ENCODE assay signal across 29 cellular contexts in genomic region chr12:75921687-75922289, GRCh38.
DNase-seq lines count a peak whose midpoint lies in the region; ATAC-seq, FAIRE-seq and TF ChIP-seq lines count a peak whose summit lies in the region.
"Had no signal": no experiment of that assay in that cellular context is flagged by ENCODE, and none has a peak within 500 bp of the region (broad histone marks: within the 10 kb centered on the region; RNA-seq: fewer than 3 reads in every experiment).

No MANE protein-coding gene starts in this region.

- H3K9me3 ChIP-seq in K562 (replicated peaks; ENCODE audit: control insufficient read depth, insufficient read depth, low read depth, low read length), result peaks cover 7% of the 10 kb centered on the region
- H3K9me3 ChIP-seq: adrenal gland, upper lobe of right lung had no signal

- FAIRE-seq in K562 (lab: Jason Lieb, UNC), result no peak
- FAIRE-seq: H1, small intestine had no signal

- no peak for ATAC-seq in natural killer cell treated with Interleukin-12 subunit alpha and Interleukin-12 subunit beta and Interleukin-15 and Interleukin-18, amount 100 ng/mL, for 72 hours
- ATAC-seq in natural killer cell, result no peak
- ATAC-seq in K562, result no peak
- ATAC-seq: foreskin keratinocyte, T-cell, upper lobe of right lung had no signal

- H2AFZ ChIP-seq in K562 (ENCODE audit: low read depth, low read length), result 0 out of 2 replicates have a peak overlapping the region, but pooled peaks have one; percentile 7

- peak overlapping the region in 1 of 2 experiments; percentile 48; a peak in 1 of 4 replicates for H3K9ac ChIP-seq in K562 (ENCODE audit: insufficient read depth in 1 of 2, low read depth in 2 of 2, low read length in 2 of 2)
- H3K9ac ChIP-seq: BLaER1 treated with 17β-estradiol and CSF1 and Interleukin-3, amounts not matched to agents 10 nM and 100 nM had no signal

- POLR2A ChIA-PET in K562 (lab: Yijun Ruan, JAX), result interaction anchor here (0.8 to 1.7 kb wide), 2 partner anchors 10 to 111 kb away, joined by 3 to 4 read pairs; no protein-coding TSS in a partner anchor

- peaks cover 18% of the 10 kb centered on the region for H3K36me3 Mint-ChIP-seq in natural killer cell treated with Interleukin-12 subunit alpha and Interleukin-12 subunit beta and Interleukin-15 and Interleukin-18, amount 100 ng/mL, for 72 hours
- H3K36me3 Mint-ChIP-seq in natural killer cell (peaks cover 9% of the 10 kb centered on the region), nephron (ENCODE audit: low read depth) (peaks cover 12% of the 10 kb centered on the region)

- TF ChIP-seq POLR2A in K562 (conservative IDR thresholded peaks at IDR 0.05), result no peak

- TF ChIP-seq CTCF in natural killer cell (IDR thresholded peaks at IDR 0.05) (no peak), K562 (IDR thresholded peaks at IDR 0.05 in 2 of 3, conservative IDR thresholded peaks at IDR 0.05 in 1 of 3; ENCODE audit: insufficient read depth in 2 of 3, low read depth in 1 of 3, low read length in 3 of 3) (no peak), nephron (IDR thresholded peaks at IDR 0.05; ENCODE audit: unreplicated experiment in 3 of 3) (no peak)

- no peaks in the 10 kb centered on the region for H3K9me1 ChIP-seq in K562 (ENCODE audit: control insufficient read depth, insufficient read depth, low read length)

- H3K4me2 ChIP-seq in K562 (ENCODE audit: insufficient read depth, low read length), result no peak overlapping the region
- H3K4me2 ChIP-seq: BLaER1 treated with 17β-estradiol and CSF1 and Interleukin-3, amounts not matched to agents 10 nM and 100 nM had no signal

- H3K27me3 ChIP-seq in K562 (ENCODE audit: control insufficient read depth in 2 of 2, insufficient read depth in 2 of 2, low read length in 2 of 2), result no peaks in the 10 kb centered on the region
- H3K27me3 ChIP-seq: adrenal gland, breast epithelium, foreskin keratinocyte, upper lobe of right lung had no signal

- H3K4me1 Mint-ChIP-seq in natural killer cell treated with Interleukin-12 subunit alpha and Interleukin-12 subunit beta and Interleukin-15 and Interleukin-18, amount 100 ng/mL, for 72 hours (ENCODE audit: low read depth in 2 of 2), result peaks cover 23 to 35% of the 10 kb centered on the region in 2 donors
- H3K4me1 Mint-ChIP-seq in natural killer cell, result peaks cover 4 to 17% of the 10 kb centered on the region in 2 donors
- H3K4me1 Mint-ChIP-seq in nephron, result peaks cover 32% of the 10 kb centered on the region

- H3K36me3 ChIP-seq in K562 (ENCODE audit: control insufficient read depth, insufficient read depth, low read length), result no peaks in the 10 kb centered on the region
- H3K36me3 ChIP-seq: adrenal gland; BLaER1 treated with 17β-estradiol and CSF1 and Interleukin-3, amounts not matched to agents 10 nM and 100 nM; breast epithelium; upper lobe of right lung had no signal

- H3K27ac ChIP-seq in K562 (ENCODE audit: extremely low read depth, low read depth, low read length), result no peak overlapping the region
- H3K27ac ChIP-seq: adrenal gland; BLaER1 treated with 17β-estradiol and CSF1 and Interleukin-3, amounts not matched to agents 10 nM and 100 nM; breast epithelium; foreskin keratinocyte; upper lobe of right lung had no signal

- no peaks in the 10 kb centered on the region for H3K79me2 ChIP-seq in K562 (ENCODE audit: control insufficient read depth, insufficient read depth, low read length)

- TF ChIP-seq EP300 in K562 (IDR thresholded peaks at IDR 0.05; ENCODE audit: low read length), result no peak

- DNase-seq in natural killer cell treated with Interleukin-12 subunit alpha and Interleukin-12 subunit beta and Interleukin-15 and Interleukin-18, amount 100 ng/mL, for 72 hours (ENCODE audit: low spot score), result no peak
- DNase-seq in natural killer cell, result no peak
- DNase-seq in K562 (ENCODE audit: extremely low read depth in 1 of 4, low spot score in 3 of 4), result no peak
- no peak for DNase-seq in hepatic stellate cell (ENCODE audit: low spot score)
- no peak for DNase-seq in SKM-1 (lab: John Stamatoyannopoulos, UW; ENCODE audit: unreplicated experiment)
- no peak for DNase-seq in globus pallidus (ENCODE audit: low spot score)
- DNase-seq: activated CD4-positive, CD25-positive, alpha-beta regulatory T cell treated with anti-CD3 and anti-CD28 coated beads, Interleukin-2, amount 50 U/mL, for 72 hours; activated gamma-delta T cell treated with Interleukin-2 at 50 U/mL for 16 hours; activated T-cell treated with anti-CD3 and anti-CD28 coated beads for 4 hours; adrenal gland; COR-L47; DMS79; effector memory CD4-positive, alpha-beta T cell; foreskin keratinocyte; GF-D8; NCI-H1105 treated with DMSO at 0.1 percent for 48 hours; NCI-H2081 treated with DMSO at 0.1 percent for 48 hours; NCI-H345; NCI-H748 treated with DMSO at 0.1 percent for 48 hours; nucleus accumbens; small intestine; stimulated activated CD4-positive, alpha-beta T cell treated with anti-CD3 and anti-CD28 coated beads, Interleukin-1b, Interleukin-23, amount 100 ng/mL, for 48 hours; stimulated activated CD8-positive, alpha-beta memory T cell treated with anti-CD3 and anti-CD28 coated beads, Interleukin-4, amount 100 ng/mL, for 48 hours; T-cell; upper lobe of right lung had no signal

- no peak for TF ChIP-seq RAD21 in K562 (CRISPR knock-in tag; conservative IDR thresholded peaks at IDR 0.05 in 1 of 2, IDR thresholded peaks at IDR 0.05 in 1 of 2)

- no peaks in the 10 kb centered on the region; a peak in 1 of 5 replicates for H3K4me1 ChIP-seq in K562 (replicated peaks in 1 of 2; ENCODE audit: control insufficient read depth in 2 of 2, insufficient read depth in 2 of 2, low read length in 2 of 2)
- H3K4me1 ChIP-seq: adrenal gland, breast epithelium, foreskin keratinocyte, upper lobe of right lung had no signal

- CTCF ChIA-PET in K562 (lab: Yijun Ruan, JAX; ENCODE audit: low intra/inter-chr PET ratio), result no interaction called here

- no TSS peak for BruUV-seq in K562 (replicated peaks; lab: Mats Ljungman, UMichigan)

- H3K4me3 ChIP-seq in K562, result no peak overlapping the region
- H3K4me3 ChIP-seq: adrenal gland; BLaER1 treated with 17β-estradiol and CSF1 and Interleukin-3, amounts not matched to agents 10 nM and 100 nM; breast epithelium; upper lobe of right lung had no signal

- in situ Hi-C loops in K562 (cut with MboI), result no loop called here

- intact Hi-C loops in natural killer cell (cut with micrococcal nuclease) (no loop called here), K562 (cut with micrococcal nuclease) (no loop called here)

- no peaks in the 10 kb centered on the region for H3K27me3 Mint-ChIP-seq in natural killer cell treated with Interleukin-12 subunit alpha and Interleukin-12 subunit beta and Interleukin-15 and Interleukin-18, amount 100 ng/mL, for 72 hours
- H3K27me3 Mint-ChIP-seq in natural killer cell (ENCODE audit: low read depth in 2 of 2), result no peaks in the 10 kb centered on the region
- H3K27me3 Mint-ChIP-seq in nephron (ENCODE audit: low read depth), result no peaks in the 10 kb centered on the region
- H3K27me3 Mint-ChIP-seq: T-cell had no signal

- no peak overlapping the region for H3K4me3 Mint-ChIP-seq in natural killer cell treated with Interleukin-12 subunit alpha and Interleukin-12 subunit beta and Interleukin-15 and Interleukin-18, amount 100 ng/mL, for 72 hours
- H3K4me3 Mint-ChIP-seq in natural killer cell (no peak overlapping the region), nephron (no peak overlapping the region)
- H3K4me3 Mint-ChIP-seq: T-cell had no signal

- H3K27ac Mint-ChIP-seq in natural killer cell treated with Interleukin-12 subunit alpha and Interleukin-12 subunit beta and Interleukin-15 and Interleukin-18, amount 100 ng/mL, for 72 hours, result peak overlapping the region; percentile 62 to 70
- no peak overlapping the region for H3K27ac Mint-ChIP-seq in natural killer cell
- peak overlapping the region in 2 of 3 experiments; percentile 1 to 38 for H3K27ac Mint-ChIP-seq in nephron

- WGBS in K562 (ENCODE audit: insufficient coverage, low coverage, missing lambda C conversion rate), result 20% methylated on average over 9 of the region's 9 CpGs

- peaks cover 12% of the 10 kb centered on the region for H3K9me3 Mint-ChIP-seq in natural killer cell treated with Interleukin-12 subunit alpha and Interleukin-12 subunit beta and Interleukin-15 and Interleukin-18, amount 100 ng/mL, for 72 hours
- H3K9me3 Mint-ChIP-seq in natural killer cell (peaks cover 0 to 4% of the 10 kb centered on the region in 2 donors), nephron (peaks cover 34% of the 10 kb centered on the region)

- no peaks in the 10 kb centered on the region for H4K20me1 ChIP-seq in K562 (replicated peaks; ENCODE audit: control insufficient read depth, insufficient read depth, low read length)
- H4K20me1 ChIP-seq: BLaER1 treated with 17β-estradiol and CSF1 and Interleukin-3, amounts not matched to agents 10 nM and 100 nM had no signal

TF ChIP-seq in K562, 482 proteins besides CTCF, POLR2A, EP300 and RAD21:
- TF ChIP-seq ATF6 (CRISPR knock-in tag; IDR thresholded peaks at IDR 0.05) (no peak), HLTF (IDR thresholded peaks at IDR 0.05) (no peak), CHD1 (IDR thresholded peaks at IDR 0.05; ENCODE audit: low read length) (no peak), CSDE1 (IDR thresholded peaks at IDR 0.05) (no peak), PML (IDR thresholded peaks at IDR 0.05; ENCODE audit: low read length) (no peak), CREB5 (CRISPR knock-in tag; IDR thresholded peaks at IDR 0.05) (no peak)

Comparison
In these comparisons a context has a peak if more than half of its experiments do, and no peak if none do; other contexts are left out.
1. H3K27ac Mint-ChIP-seq: peak in natural killer cell treated with Interleukin-12 subunit alpha and Interleukin-12 subunit beta and Interleukin-15 and Interleukin-18, amount 100 ng/mL, for 72 hours (2 of 2) and nephron (2 of 3); none in natural killer cell (0 of 2).